In genomic region chr6:43628392-43629103, GRCh38 we compare ENCODE assay signal across 8 cellular contexts. TPM values are rescaled to one million over a fixed set of nuclear protein-coding genes. Genes with fewer than 3 reads are reported as not detected.
DNase-seq lines count a peak whose midpoint lies in the region; ATAC-seq and TF ChIP-seq lines count a peak whose summit lies in the region.

No MANE protein-coding gene starts in this region.

- CTCF ChIA-PET in CD4-positive, alpha-beta T cell (lab: Charles Lee), result interaction anchor here (1.1 to 1.9 kb wide), 3 partner anchors 20 to 399 kb away, joined by 3 to 7 read pairs (median 4); partner anchors contain the start of gene DNPH1

- no peak for TF ChIP-seq CTCF in CD4-positive, alpha-beta T cell (IDR thresholded peaks at IDR 0.05)

- POLR2A ChIA-PET in CD4-positive, alpha-beta T cell (lab: Charles Lee), result interaction anchor here (0.5 to 1.7 kb wide), 17 partner anchors 8 to 857 kb away, joined by 3 to 10 read pairs (median 3); partner anchors contain the start of genes ABCC10, CNPY3, KLHDC3 and MEA1

- intact Hi-C loops in CD4-positive, alpha-beta T cell (cut with DNase I, micrococcal nuclease), result loop anchor here in 1 of 2 experiments (2.0 to 5.0 kb wide), 8 partner anchors 54 to 1891 kb away; partner anchors contain the start of genes ABCC10, CUL7, POLR1C and TFEB

- peak; percentile 22 to 66 (median 30) for DNase-seq in CD4-positive, alpha-beta T cell
- DNase-seq in NCI-H2029 treated with DMSO at 0.1 percent for 48 hours (lab: John Stamatoyannopoulos, UW) (peak; percentile 20), memory B cell (ENCODE audit: low spot score in 2 of 2) (peak in 1 of 2 donors; percentile 51), Ammon's horn (ENCODE audit: low spot score) (no peak)
- DNase-seq in activated CD4-positive, alpha-beta T cell treated with anti-CD3 and anti-CD28 coated beads, Interleukin-2, amount 50 U/mL, for 4 hours, result peak; percentile 35 to 39
- DNase-seq in effector CD8-positive, alpha-beta T cell (lab: John Stamatoyannopoulos, UW), result peak; percentile 33
- DNase-seq in stimulated activated CD8-positive, alpha-beta memory T cell treated with anti-CD3 and anti-CD28 coated beads, Interleukin-7, amount 100 ng/mL, for 1 hour (ENCODE audit: low read depth in 2 of 2), result peak; percentile 14 to 15

- no peaks in the 10 kb centered on the region for H3K9me3 Mint-ChIP-seq in CD4-positive, alpha-beta T cell
- H3K9me3 Mint-ChIP-seq in memory B cell, result no peaks in the 10 kb centered on the region

- peak overlapping the region; percentile 98 for H3K4me3 Mint-ChIP-seq in CD4-positive, alpha-beta T cell
- H3K4me3 Mint-ChIP-seq in memory B cell, result peak overlapping the region; percentile 96

- peak; percentile 37 for ATAC-seq in CD4-positive, alpha-beta T cell (ENCODE audit: poor library complexity)
- ATAC-seq in GM21529 (IDR thresholded peaks at IDR 0.05; ENCODE audit: unreplicated experiment) (peak; percentile 20), memory B cell (ENCODE audit: low read depth) (no peak)

- H3K27me3 ChIP-seq in CD4-positive, alpha-beta T cell (ENCODE audit: control insufficient read depth, insufficient read depth, low read length), result no peaks in the 10 kb centered on the region

- H3K4me1 Mint-ChIP-seq in CD4-positive, alpha-beta T cell (ENCODE audit: low read depth), result peaks cover 38% of the 10 kb centered on the region
- peaks cover 34% of the 10 kb centered on the region for H3K4me1 Mint-ChIP-seq in memory B cell

- no peaks in the 10 kb centered on the region for H3K27me3 Mint-ChIP-seq in CD4-positive, alpha-beta T cell
- no peaks in the 10 kb centered on the region for H3K27me3 Mint-ChIP-seq in memory B cell

- peaks cover 40% of the 10 kb centered on the region for H3K36me3 Mint-ChIP-seq in CD4-positive, alpha-beta T cell (ENCODE audit: low read depth)
- peaks cover 12% of the 10 kb centered on the region for H3K36me3 Mint-ChIP-seq in memory B cell

- H3K27ac ChIP-seq in CD4-positive, alpha-beta T cell (ENCODE audit: low read depth, low read length), result peak overlapping the region; percentile 75

- peak overlapping the region; percentile 94 for H3K27ac Mint-ChIP-seq in CD4-positive, alpha-beta T cell
- peak overlapping the region; percentile 91 for H3K27ac Mint-ChIP-seq in memory B cell

- H3K9me3 ChIP-seq in CD4-positive, alpha-beta T cell (ENCODE audit: control insufficient read depth, low read length), result no peaks in the 10 kb centered on the region

RNA-seq across cellular contexts. Expression of gene GTPBP2, which starts 0.5 kb away (rescaled TPM):
- 10 to 100 TPM; 31.5 to 33.9 TPM for total RNA-seq in CD4-positive, alpha-beta T cell

RNA-seq across cellular contexts. Expression of gene MAD2L1BP, which starts 7.1 kb away (rescaled TPM):
- 10 to 100 TPM; 36.6 to 39.2 TPM for total RNA-seq in CD4-positive, alpha-beta T cell

RNA-seq across cellular contexts. Expression of gene RSPH9, which starts 16.3 kb away (rescaled TPM):
- not detected for total RNA-seq in CD4-positive, alpha-beta T cell

RNA-seq across cellular contexts. Expression of gene POLH, which starts 52.6 kb away (rescaled TPM):
- 1 to 10 TPM; 4.2 to 4.4 TPM for total RNA-seq in CD4-positive, alpha-beta T cell

RNA-seq across cellular contexts. Expression of gene XPO5, which starts 52.7 kb away (rescaled TPM):
- total RNA-seq in CD4-positive, alpha-beta T cell, result 10 to 100 TPM; 26.8 to 31.2 TPM
